11 cellular contexts compared by ENCODE assay signal in the genomic region with DNA sequence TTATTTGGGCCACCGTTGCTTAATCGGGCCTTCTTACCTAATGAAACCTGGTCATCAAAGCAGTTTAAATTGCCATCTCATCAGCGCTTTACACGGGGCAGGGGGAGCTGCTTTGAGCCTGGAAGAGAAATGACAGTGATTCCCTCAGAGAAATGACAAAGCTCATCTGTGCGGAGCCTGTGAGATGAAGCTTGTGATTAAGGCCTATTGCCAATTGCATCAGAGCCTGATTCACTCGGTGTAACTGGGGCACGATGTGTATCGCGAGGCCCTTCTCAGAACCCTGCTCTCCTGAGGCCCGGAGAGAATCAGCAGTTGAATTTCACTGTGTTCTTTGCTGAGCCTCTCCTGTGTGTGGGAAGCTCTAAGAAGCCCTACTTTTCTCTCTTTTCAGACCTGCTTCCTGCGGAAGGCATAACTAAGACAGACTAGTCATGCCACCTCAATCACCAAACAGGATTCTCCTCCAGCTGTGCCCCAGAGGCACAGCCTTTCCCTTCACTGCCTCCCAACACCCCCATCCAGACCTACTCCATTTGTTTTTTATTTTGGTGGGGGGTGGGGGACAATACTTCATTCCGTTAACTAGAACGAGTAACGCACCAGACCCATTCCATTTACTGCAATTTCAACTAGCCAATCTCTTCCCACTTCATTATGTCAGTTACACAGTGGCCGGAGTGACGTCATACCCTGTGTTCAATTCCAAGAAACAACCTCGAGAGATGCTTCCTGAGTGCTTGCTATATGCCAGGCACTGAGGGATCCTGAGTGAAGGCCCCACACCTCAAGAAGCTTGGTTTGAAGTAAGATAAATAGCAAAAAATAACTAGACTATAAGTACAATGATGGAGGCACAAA. TPM values are rescaled to one million over a fixed set of nuclear protein-coding genes. Genes with fewer than 3 reads are reported as not detected.
DNase-seq lines count a peak whose midpoint lies in the region; ATAC-seq and TF ChIP-seq lines count a peak whose summit lies in the region.
"Had no signal": no experiment of that assay in that cellular context is flagged by ENCODE, and none has a peak within 500 bp of the region (broad histone marks: within the 10 kb centered on the region; RNA-seq: fewer than 3 reads in every experiment).

No MANE protein-coding gene starts in this region.

- H3K27me3 Mint-ChIP-seq in WTC11 (ENCODE audit: low read depth) (no peaks in the 10 kb centered on the region), Caco-2 (ENCODE audit: insufficient read depth, unreplicated experiment) (no peaks in the 10 kb centered on the region)

- H3K4me1 ChIP-seq in foreskin keratinocyte, result no peaks in the 10 kb centered on the region
- peaks cover 20% of the 10 kb centered on the region for H3K4me1 ChIP-seq in Caco-2
- H3K4me1 ChIP-seq: ascending aorta had no signal

- ATAC-seq in WTC11 (no peak), foreskin keratinocyte (peak; percentile 47), HG02870 (IDR thresholded peaks at IDR 0.05; ENCODE audit: unreplicated experiment) (no peak)

- H3K4me1 Mint-ChIP-seq in WTC11 (peaks cover 4% of the 10 kb centered on the region), Caco-2 (ENCODE audit: low read depth, unreplicated experiment) (peaks cover 7% of the 10 kb centered on the region)

- DNase-seq in EH (ENCODE audit: low read depth), result peak; percentile 44
- no peak for DNase-seq in WTC11 (ENCODE audit: low spot score)
- DNase-seq in foreskin keratinocyte, result no peak
- peak; percentile 27 to 93 (median 66) for DNase-seq in posterior cingulate gyrus
- DNase-seq in cortex of kidney (lab: John Stamatoyannopoulos, UW), result no peak
- DNase-seq in Caco-2, result no peak
- no peak for DNase-seq in H7
- DNase-seq: GF-D8, Karpas-422 had no signal

- H3K9me3 ChIP-seq in Caco-2, result no peaks in the 10 kb centered on the region
- H3K9me3 ChIP-seq: ascending aorta had no signal

- H3K27me3 ChIP-seq in foreskin keratinocyte (no peaks in the 10 kb centered on the region), Caco-2 (replicated peaks; ENCODE audit: control insufficient read depth, insufficient read depth, low read length) (no peaks in the 10 kb centered on the region), H7 (ENCODE audit: control insufficient read depth, insufficient read depth, low read length) (no peaks in the 10 kb centered on the region)
- H3K27me3 ChIP-seq: ascending aorta had no signal

- H3K4me3 ChIP-seq in Caco-2 (ENCODE audit: low read depth, low read length), result no peak overlapping the region
- H3K4me3 ChIP-seq in H7 (ENCODE audit: insufficient read depth, low read depth, low read length), result no peak overlapping the region
- H3K4me3 ChIP-seq: ascending aorta had no signal

- H3K4me3 Mint-ChIP-seq in WTC11, result no peak overlapping the region
- no peak overlapping the region for H3K4me3 Mint-ChIP-seq in Caco-2 (ENCODE audit: unreplicated experiment)

- CTCF ChIA-PET in WTC11 (lab: Charles Lee), result interaction anchor here (0.8 to 1.7 kb wide), 2 partner anchors 133 to 229 kb away, joined by 4 read pairs; no protein-coding TSS in a partner anchor
- CTCF ChIA-PET in Caco-2 (lab: Charles Lee), result no interaction called here

- H3K27ac Mint-ChIP-seq in WTC11, result no peak overlapping the region
- no peak overlapping the region for H3K27ac Mint-ChIP-seq in Caco-2 (ENCODE audit: unreplicated experiment)

- H3K9me3 Mint-ChIP-seq in WTC11 (0 out of 2 replicates have a peak, but pooled peaks cover 4% of the 10 kb centered on the region), Caco-2 (ENCODE audit: unreplicated experiment) (no peaks in the 10 kb centered on the region)

- H3K36me3 Mint-ChIP-seq in WTC11 (no peaks in the 10 kb centered on the region), Caco-2 (ENCODE audit: insufficient read depth, unreplicated experiment) (no peaks in the 10 kb centered on the region)

- no peak overlapping the region for H3K27ac ChIP-seq in foreskin keratinocyte
- H3K27ac ChIP-seq: ascending aorta had no signal

- H3K36me3 ChIP-seq in Caco-2 (ENCODE audit: control insufficient read depth, insufficient read depth, low read length), result no peaks in the 10 kb centered on the region
- no peaks in the 10 kb centered on the region for H3K36me3 ChIP-seq in H7 (replicated peaks; ENCODE audit: control insufficient read depth, insufficient read depth, low read length)
- H3K36me3 ChIP-seq: ascending aorta had no signal

- no TSS peak for BruUV-seq in Caco-2 (replicated peaks; lab: Mats Ljungman, UMichigan)

- POLR2A ChIA-PET in WTC11 (lab: Charles Lee) (interaction anchor here (0.6 to 1.2 kb wide), 2 partner anchors 9 to 20 kb away, joined by 4 to 5 read pairs; a partner anchor contains a TSS), Caco-2 (lab: Charles Lee) (interaction anchor here (0.6 kb wide), 1 partner anchor 188 kb away, joined by 3 read pairs; no protein-coding TSS in a partner anchor)

- TF ChIP-seq CTCF in WTC11 (IDR thresholded peaks at IDR 0.05) (no peak), foreskin keratinocyte (conservative IDR thresholded peaks at IDR 0.05) (no peak), Caco-2 (IDR thresholded peaks at IDR 0.05; ENCODE audit: insufficient read depth in 1 of 2, low read depth in 1 of 2, low read length in 1 of 2, severe bottlenecking in 1 of 2, unreplicated experiment in 1 of 2) (no peak)

- intact Hi-C loops in posterior cingulate gyrus (cut with DNase I) (no loop called here), Caco-2 (cut with micrococcal nuclease; ENCODE audit: unreplicated experiment) (no loop called here)

TF ChIP-seq in WTC11, 78 proteins besides CTCF, POLR2A, EP300 and RAD21:
- TF ChIP-seq GABPB1 (CRISPR knock-in tag; IDR thresholded peaks at IDR 0.05) (peak; percentile 78), NR2C2 (CRISPR knock-in tag; IDR thresholded peaks at IDR 0.05) (no peak)

RNA-seq across cellular contexts. Expression of a gene that starts 8.9 kb away (rescaled TPM):
- total RNA-seq in WTC11 (2021) (27.0 to 29.9 TPM (median 28.0 TPM) in 3 replicates), foreskin keratinocyte (16.8 and 18.4 TPM in 2 replicates), Caco-2 (2022) (26.6 and 27.2 TPM in 2 replicates)
- 8.6 and 9.0 TPM in 2 replicates for polyA plus RNA-seq in foreskin keratinocyte
- total RNA-seq in H7 (2014; rRNA removed; shearing (Covaris generic)), result 36.8 and 37.5 TPM in 2 replicates

Comparison
In these comparisons a context has a peak if more than half of its experiments do, and no peak if none do; other contexts are left out.
1. DNase-seq: peak in EH (single experiment) and posterior cingulate gyrus (10 of 10); none in WTC11 (single experiment), foreskin keratinocyte (0 of 2), cortex of kidney (single experiment), Caco-2 (0 of 2) and H7 (single experiment).